Comparison of ENCODE assay signal across 8 cellular contexts in genomic region chr1:26820784-26821269, GRCh38. TPM values are rescaled to one million over a fixed set of nuclear protein-coding genes. Genes with fewer than 3 reads are reported as not detected.
A peak's percentile ranks its signal among the peaks of the same experiment; 100 is the strongest.
DNase-seq lines count a peak whose midpoint lies in the region; ATAC-seq and TF ChIP-seq lines count a peak whose summit lies in the region.

No MANE protein-coding gene starts in this region.

- TF ChIP-seq EP300 in suprapubic skin (IDR thresholded peaks at IDR 0.05) = no peak

- H3K4me1 ChIP-seq in spleen (peaks cover 14 to 42% (median 25%) of the 10 kb centered on the region in 6 donors), suprapubic skin (peaks cover 15% of the 10 kb centered on the region)

- peak; percentile 85 for ATAC-seq in GM19463 (IDR thresholded peaks at IDR 0.05; ENCODE audit: unreplicated experiment)
- ATAC-seq in HG03558 (IDR thresholded peaks at IDR 0.05; ENCODE audit: extremely low read depth, unreplicated experiment) = peak; percentile 90
- peak; percentile 69 for ATAC-seq in activated T-helper 17 cell treated with anti-CD3 and anti-CD28 coated beads, Interleukin-2, amount 50 U/mL, for 72 hours (replicated peaks)

- 21 to 40% (median 29%) methylated on average over 4 of the region's 4 CpGs for WGBS in spleen, 5 donors
- 75% methylated on average over 4 of the region's 4 CpGs for WGBS in suprapubic skin

- H3K4me3 ChIP-seq in spleen = peak overlapping the region in 2 of 8 donors; percentile 2 to 49
- H3K4me3 ChIP-seq in suprapubic skin = no peak overlapping the region

- H3K27me3 ChIP-seq in spleen (replicated peaks in 1 of 7) (no peaks in the 10 kb centered on the region), suprapubic skin (no peaks in the 10 kb centered on the region)

- DNase-seq in GF-D8 (lab: John Stamatoyannopoulos, UW) = peak; percentile 37
- DNase-seq in spleen = no peak
- DNase-seq in NCI-H2107 (lab: John Stamatoyannopoulos, UW) = no peak
- DNase-seq in activated CD8-positive, alpha-beta memory T cell treated with anti-CD3 and anti-CD28 coated beads for 24 hours = no peak
- no peak for DNase-seq in suprapubic skin (ENCODE audit: low spot score in 2 of 2)

- no peaks in the 10 kb centered on the region for H3K9me3 Mint-ChIP-seq in activated T-helper 17 cell treated with anti-CD3 and anti-CD28 coated beads, Interleukin-2, amount 50 U/mL, for 72 hours

- peaks cover 17% of the 10 kb centered on the region for H3K4me1 Mint-ChIP-seq in activated T-helper 17 cell treated with anti-CD3 and anti-CD28 coated beads, Interleukin-2, amount 50 U/mL, for 72 hours

- H3K36me3 Mint-ChIP-seq in activated T-helper 17 cell treated with anti-CD3 and anti-CD28 coated beads, Interleukin-2, amount 50 U/mL, for 72 hours (ENCODE audit: low read depth) = no peaks in the 10 kb centered on the region

- intact Hi-C loops in spleen (cut with DNase I; ENCODE audit: low total_unique reads) = no loop called here

- H3K27ac Mint-ChIP-seq in activated T-helper 17 cell treated with anti-CD3 and anti-CD28 coated beads, Interleukin-2, amount 50 U/mL, for 72 hours = peak overlapping the region; percentile 29

- TF ChIP-seq POLR2A in spleen (IDR thresholded peaks at IDR 0.05) (no peak), suprapubic skin (IDR thresholded peaks at IDR 0.05) (no peak)

- H3K36me3 ChIP-seq in spleen = no peaks in the 10 kb centered on the region
- H3K36me3 ChIP-seq in suprapubic skin = no peaks in the 10 kb centered on the region

- H3K27me3 Mint-ChIP-seq in activated T-helper 17 cell treated with anti-CD3 and anti-CD28 coated beads, Interleukin-2, amount 50 U/mL, for 72 hours = no peaks in the 10 kb centered on the region

- H3K27ac ChIP-seq in spleen (peak overlapping the region in 6 of 8 donors; percentile 37 to 77 (median 66)), suprapubic skin (no peak overlapping the region)

- TF ChIP-seq CTCF in spleen (IDR thresholded peaks at IDR 0.05 in 8 of 11, conservative IDR thresholded peaks at IDR 0.05 in 3 of 11) (peak in 7 of 11 experiments; percentile 19 to 60 (median 48)), suprapubic skin (IDR thresholded peaks at IDR 0.05) (no peak)

- H3K9me3 ChIP-seq in spleen (no peaks in the 10 kb centered on the region), suprapubic skin (no peaks in the 10 kb centered on the region)

- H3K4me3 Mint-ChIP-seq in activated T-helper 17 cell treated with anti-CD3 and anti-CD28 coated beads, Interleukin-2, amount 50 U/mL, for 72 hours = peak overlapping the region; percentile 41

RNA-seq across cellular contexts. Expression of gene ZDHHC18, which starts 5.7 kb away (rescaled TPM):
- 10 to 100 TPM; 84.3 to 86.1 TPM for total RNA-seq in activated T-helper 17 cell treated with anti-CD3 and anti-CD28 coated beads, Interleukin-2, amount 50 U/mL, for 72 hours
- total RNA-seq in spleen = 10 to 100 TPM; 41.6 to 80.4 (median 54.4) TPM
- 10 to 100 TPM in 1 of 3 donors, 1 to 10 TPM in 2; 6.2 to 22.0 (median 8.9) TPM for polyA plus RNA-seq in spleen
- total RNA-seq in suprapubic skin = 10 to 100 TPM; 23.7 to 38.5 (median 31.4) TPM

RNA-seq across cellular contexts. Expression of gene PIGV, which starts 33.1 kb away (rescaled TPM):
- 10 to 100 TPM; 14.0 to 18.1 TPM for total RNA-seq in activated T-helper 17 cell treated with anti-CD3 and anti-CD28 coated beads, Interleukin-2, amount 50 U/mL, for 72 hours
- 10 to 100 TPM in 6 of 7 donors, 1 to 10 TPM in 1; 8.1 to 21.8 (median 12.5) TPM for total RNA-seq in spleen
- polyA plus RNA-seq in spleen = 1 to 10 TPM; 4.8 to 6.6 (median 5.2) TPM
- 10 to 100 TPM; 15.9 to 31.5 (median 25.6) TPM for total RNA-seq in suprapubic skin

RNA-seq across cellular contexts. Expression of gene SFN, which starts 42.1 kb away (rescaled TPM):
- total RNA-seq in activated T-helper 17 cell treated with anti-CD3 and anti-CD28 coated beads, Interleukin-2, amount 50 U/mL, for 72 hours = 1 to 10 TPM; 4.3 to 4.7 TPM
- total RNA-seq in spleen = under 1 TPM in 4 of 7 donors, not detected in 3; 0.51 to 0.79 (median 0.58) TPM
- under 1 TPM; 0.27 to 0.80 (median 0.63) TPM for polyA plus RNA-seq in spleen
- 1,000 to 10,000 TPM in 1 of 4 donors, 100 to 1,000 TPM in 3; 364 to 1,347 (median 744) TPM for total RNA-seq in suprapubic skin

Comparison
In these comparisons a context has a peak if more than half of its experiments do, and no peak if none do; other contexts are left out.
1. CTCF ChIP-seq: peak in spleen (7 of 11); none in suprapubic skin (0 of 2).
2. RNA of gene SFN, which starts 42.1 kb away (total RNA-seq): 364 to 1,347 TPM in suprapubic skin; 4.3 to 4.7 TPM in activated T-helper 17 cell treated with anti-CD3 and anti-CD28 coated beads, Interleukin-2, amount 50 U/mL, for 72 hours and 0.51 to 0.79 TPM in spleen; every median in the first group is over 10 times any median in the second.
3. Peak in every context shown above with its lines, with median percentiles within 50 percentile points of each other: ATAC-seq.